21 cellular contexts compared by ENCODE assay signal in genomic region chr3:32675164-32675563, GRCh38. TPM values are rescaled to one million over a fixed set of nuclear protein-coding genes. Genes with fewer than 3 reads are reported as not detected.
DNase-seq lines count a peak whose midpoint lies in the region; ATAC-seq, FAIRE-seq and TF ChIP-seq lines count a peak whose summit lies in the region.
"Had no signal": no experiment of that assay in that cellular context is flagged by ENCODE, and none has a peak within 500 bp of the region (broad histone marks: within the 10 kb centered on the region; RNA-seq: fewer than 3 reads in every experiment).

No MANE protein-coding gene starts in this region.

- no peaks in the 10 kb centered on the region for H3K4me1 ChIP-seq in GM23338 (ENCODE audit: insufficient read depth)
- no peaks in the 10 kb centered on the region for H3K4me1 ChIP-seq in H1 (replicated peaks in 1 of 4; ENCODE audit: control insufficient read depth in 3 of 4, insufficient read depth in 4 of 4, low read length in 3 of 4)
- H3K4me1 ChIP-seq: BLaER1, Caco-2, HAP-1 had no signal

- no peaks in the 10 kb centered on the region for H3F3A ChIP-seq in GM23338 (replicated peaks; ENCODE audit: low read depth)

- no peaks in the 10 kb centered on the region for H3K9me3 Mint-ChIP-seq in activated naive CD4-positive, alpha-beta T cell treated with anti-CD3 and anti-CD28 coated beads, Interleukin-2, amount 10 ng/mL, durations not matched to agents 7 days and 5 days
- H3K9me3 Mint-ChIP-seq in GM23338 = peaks cover 20% of the 10 kb centered on the region
- H3K9me3 Mint-ChIP-seq: CD8-positive, alpha-beta T cell had no signal

- no peak overlapping the region for H2BK20ac ChIP-seq in H1 (ENCODE audit: low read length)

- TF ChIP-seq CTCF in GM23338 (conservative IDR thresholded peaks at IDR 0.05; ENCODE audit: low read depth in 2 of 2) = no peak
- TF ChIP-seq CTCF in H1 (IDR thresholded peaks at IDR 0.05; ENCODE audit: control extremely low read depth in 1 of 3, insufficient read depth in 1 of 3, low read depth in 1 of 3, low read length in 3 of 3) = no peak

- no peak overlapping the region for H2BK5ac ChIP-seq in H1 (ENCODE audit: low read depth, low read length)

- no peak for FAIRE-seq in H1 (lab: Jason Lieb, UNC)
- FAIRE-seq: A204.1, G401.6, GM12892, H54 had no signal

- H3K9me2 ChIP-seq in GM23338 (ENCODE audit: insufficient read depth) = peaks cover 6% of the 10 kb centered on the region; the same call in 1 of the 2 replicates

- H3K79me2 ChIP-seq in GM23338 (replicated peaks; ENCODE audit: insufficient read depth) = no peaks in the 10 kb centered on the region
- no peaks in the 10 kb centered on the region for H3K79me2 ChIP-seq in H1 (ENCODE audit: control insufficient read depth in 1 of 2, insufficient read depth in 2 of 2, low read length in 2 of 2)

- H4K20me1 ChIP-seq in GM23338 (replicated peaks; ENCODE audit: insufficient read depth) (no peaks in the 10 kb centered on the region), H1 (replicated peaks in 1 of 2; ENCODE audit: control insufficient read depth in 1 of 2, insufficient read depth in 2 of 2, low read length in 2 of 2) (no peaks in the 10 kb centered on the region)
- H4K20me1 ChIP-seq: BLaER1 had no signal

- TF ChIP-seq EP300 in H1 (IDR thresholded peaks at IDR 0.05; ENCODE audit: borderline replicate concordance in 1 of 2, low read depth in 2 of 2, low read length in 2 of 2) = no peak

- H3K23ac ChIP-seq in H1 (ENCODE audit: insufficient read length) = no peak overlapping the region

- TF ChIP-seq RAD21 in H1 (IDR thresholded peaks at IDR 0.05 in 1 of 2, conservative IDR thresholded peaks at IDR 0.05 in 1 of 2; ENCODE audit: low read depth in 2 of 2, low read length in 2 of 2) = no peak

- H3K36me3 Mint-ChIP-seq in activated naive CD4-positive, alpha-beta T cell treated with anti-CD3 and anti-CD28 coated beads, Interleukin-2, amount 10 ng/mL, durations not matched to agents 7 days and 5 days = no peaks in the 10 kb centered on the region
- peaks cover 7% of the 10 kb centered on the region; the same call in 1 of the 3 replicates for H3K36me3 Mint-ChIP-seq in GM23338 (ENCODE audit: low read depth)
- H3K36me3 Mint-ChIP-seq: CD4-positive, CD25-positive, alpha-beta regulatory T cell; CD8-positive, alpha-beta T cell had no signal

- H2AK5ac ChIP-seq in H1 (ENCODE audit: low read depth, low read length) = no peak overlapping the region

- no peak overlapping the region for H4K5ac ChIP-seq in H1 (ENCODE audit: insufficient read length, low read depth, low read length)

- ATAC-seq in GM23338 = no peak
- ATAC-seq: CD8-positive, alpha-beta T cell had no signal

- H3K4me2 ChIP-seq in GM23338 (no peak overlapping the region), H1 (ENCODE audit: insufficient read depth in 1 of 2, low read depth in 2 of 2, low read length in 2 of 2) (no peak overlapping the region)
- H3K4me2 ChIP-seq: BLaER1 had no signal

- H3K18ac ChIP-seq in H1 (ENCODE audit: extremely low read depth, low read length) = no peak overlapping the region

- no peak overlapping the region for H4K91ac ChIP-seq in H1 (replicated peaks; ENCODE audit: insufficient read length, low read length)

- H3K4me3 ChIP-seq in GM23338 (no peak overlapping the region), H1 (ENCODE audit: extremely low read depth in 1 of 4, insufficient read depth in 2 of 4, low read depth in 3 of 4, low read length in 4 of 4) (no peak overlapping the region)
- H3K4me3 ChIP-seq: BLaER1, HAP-1 had no signal

- H3K36me3 ChIP-seq in GM23338 (ENCODE audit: insufficient read depth) (no peaks in the 10 kb centered on the region; the same call in 1 of the 2 replicates), H1 (ENCODE audit: control insufficient read depth in 2 of 4, insufficient read depth in 4 of 4, low read length in 3 of 4) (no peaks in the 10 kb centered on the region)
- H3K36me3 ChIP-seq: BLaER1, HAP-1 had no signal

- no peak overlapping the region for H3K4ac ChIP-seq in H1 (replicated peaks; ENCODE audit: insufficient read length, low read depth, low read length)

- H3K27me3 ChIP-seq in GM23338 (ENCODE audit: insufficient read depth) (no peaks in the 10 kb centered on the region), H1 (replicated peaks in 1 of 4; ENCODE audit: control insufficient read depth in 3 of 4, extremely low read depth in 1 of 4, insufficient read depth in 3 of 4, low read length in 3 of 4) (no peaks in the 10 kb centered on the region)
- H3K27me3 ChIP-seq: BLaER1 had no signal

- H3K27ac ChIP-seq in GM23338 (ENCODE audit: low read depth) (no peak overlapping the region), H1 (ENCODE audit: low read depth, low read length) (no peak overlapping the region)
- H3K27ac ChIP-seq: 22Rv1, BLaER1, C4-2B had no signal

- H3K4me1 Mint-ChIP-seq in activated naive CD4-positive, alpha-beta T cell treated with anti-CD3 and anti-CD28 coated beads, Interleukin-2, amount 10 ng/mL, durations not matched to agents 7 days and 5 days = peaks cover 8% of the 10 kb centered on the region
- no peaks in the 10 kb centered on the region; the same call in 2 of the 3 replicates for H3K4me1 Mint-ChIP-seq in GM23338
- H3K4me1 Mint-ChIP-seq: B cell had no signal

- CTCF ChIA-PET in activated naive CD4-positive, alpha-beta T cell treated with anti-CD3 and anti-CD28 coated beads, Interleukin-2, amount 10 ng/mL, durations not matched to agents 7 days and 5 days (lab: Charles Lee) = no interaction called here
- CTCF ChIA-PET in H1 (lab: Charles Lee; ENCODE audit: partially characterized antibody) = interaction anchor here (4.0 kb wide), 1 partner anchor 165 kb away, joined by 22 read pairs; no protein-coding TSS in a partner anchor

- no peak overlapping the region for H3K14ac ChIP-seq in H1 (ENCODE audit: insufficient read length)

- H3K9ac ChIP-seq in H1 (replicated peaks in 1 of 4; ENCODE audit: extremely low read depth in 1 of 4, low read depth in 3 of 4, low read length in 3 of 4) = no peak overlapping the region
- H3K9ac ChIP-seq: BLaER1 had no signal

- no peaks in the 10 kb centered on the region for H3K79me1 ChIP-seq in H1 (ENCODE audit: low read depth, low read length)

- H2BK120ac ChIP-seq in H1 (replicated peaks; ENCODE audit: low read depth, low read length) = no peak overlapping the region

- POLR2A ChIA-PET in H1 (lab: Charles Lee; ENCODE audit: partially characterized antibody) = interaction anchor here (1.8 kb wide), 1 partner anchor 9 kb away, joined by 5 read pairs; no protein-coding TSS in a partner anchor

- H3K56ac ChIP-seq in H1 (replicated peaks; ENCODE audit: insufficient read length, low read depth, low read length) = no peak overlapping the region

- no peak overlapping the region for H2BK15ac ChIP-seq in H1 (ENCODE audit: low read length)

- no peaks in the 10 kb centered on the region for H3K23me2 ChIP-seq in H1 (ENCODE audit: low read depth, low read length)

- H2AFZ ChIP-seq in GM23338 (0 out of 2 replicates have a peak overlapping the region, but pooled peaks have one; percentile 14), H1 (ENCODE audit: low read length) (peak overlapping the region; percentile 70; the same call in 1 of the 2 replicates)

- WGBS in H1 (ENCODE audit: extremely low coverage in 1 of 2, insufficient coverage in 1 of 2, insufficient read length in 1 of 2, insufficient replicate concordance in 2 of 2, low coverage in 1 of 2, low lambda C conversion rate in 2 of 2, missing lambda C conversion rate in 1 of 2), 2 experiments = 79% methylated on average over 2 of the region's 2 CpGs; no CpG with 5 or more reads in 1 of the 2 experiments

- H3K27me3 Mint-ChIP-seq in activated naive CD4-positive, alpha-beta T cell treated with anti-CD3 and anti-CD28 coated beads, Interleukin-2, amount 10 ng/mL, durations not matched to agents 7 days and 5 days = peaks cover 24% of the 10 kb centered on the region
- H3K27me3 Mint-ChIP-seq in GM23338 (ENCODE audit: insufficient read depth, low read depth, poor library complexity) = peaks cover 2% of the 10 kb centered on the region

- H3K4me3 Mint-ChIP-seq in activated naive CD4-positive, alpha-beta T cell treated with anti-CD3 and anti-CD28 coated beads, Interleukin-2, amount 10 ng/mL, durations not matched to agents 7 days and 5 days = no peak overlapping the region
- H3K4me3 Mint-ChIP-seq in GM23338 = no peak overlapping the region
- H3K4me3 Mint-ChIP-seq: B cell; CD4-positive, CD25-positive, alpha-beta regulatory T cell; CD8-positive, alpha-beta T cell; HFFc6 had no signal

- H4K8ac ChIP-seq in H1 (ENCODE audit: extremely low read depth, insufficient read depth, low read length) = no peak overlapping the region

- H3K27ac Mint-ChIP-seq in activated naive CD4-positive, alpha-beta T cell treated with anti-CD3 and anti-CD28 coated beads, Interleukin-2, amount 10 ng/mL, durations not matched to agents 7 days and 5 days = peak overlapping the region; percentile 42
- H3K27ac Mint-ChIP-seq in GM23338 = no peak overlapping the region
- H3K27ac Mint-ChIP-seq: B cell; CD8-positive, alpha-beta T cell; HFFc6 had no signal

- DNase-seq in activated naive CD4-positive, alpha-beta T cell treated with anti-CD3 and anti-CD28 coated beads, Interleukin-2, amount 10 ng/mL, durations not matched to agents 7 days and 5 days = no peak
- DNase-seq in activated naive CD4-positive, alpha-beta T cell treated with Interleukin-2 at 50 U/mL for 16 hours = no peak
- DNase-seq in GM23338 (ENCODE audit: low spot score) = no peak
- no peak for DNase-seq in H1 (ENCODE audit: low read depth in 1 of 2, low spot score in 2 of 2)
- no peak for DNase-seq in stimulated activated naive CD4-positive, alpha-beta T cell (lab: John Stamatoyannopoulos, UW)
- no peak for DNase-seq in H4 (ENCODE audit: low spot score)
- DNase-seq: Caco-2; CD4-positive, CD25-positive, alpha-beta regulatory T cell; CD8-positive, alpha-beta T cell; DMS153; DND-41; HFFc6 had no signal

- no peak overlapping the region for H2BK12ac ChIP-seq in H1 (ENCODE audit: low read depth, low read length)

- no peak for TF ChIP-seq POLR2A in H1 (IDR thresholded peaks at IDR 0.05; ENCODE audit: control extremely low read depth in 1 of 2, low read depth in 2 of 2, low read length in 2 of 2)

- H3K9me3 ChIP-seq in H1 (ENCODE audit: insufficient read depth in 2 of 2, low read depth in 1 of 2, low read length in 1 of 2) = peaks cover 7 to 8% of the 10 kb centered on the region in 2 experiments; a peak in 2 of 4 replicates
- H3K9me3 ChIP-seq: Caco-2, HAP-1 had no signal

RNA-seq across cellular contexts. Expression of gene CNOT10, which starts 9.8 kb away (rescaled TPM):
- total RNA-seq in GM23338 (2014; rRNA removed; shearing (Covaris generic)) = 46.9 and 58.1 TPM in 2 replicates
- 24.2 and 27.2 TPM in 2 replicates for polyA plus RNA-seq in GM23338 (2016; fragmentation: Nextera tagmentation; extraction: Ambion mirVana)
- total RNA-seq in H1 (2021; fragmentation: NEBNext Ultra II Directional; extraction: Animal tissue kit (Norgen Biotek cat#: 25700)) = 55.9 and 61.0 TPM in 2 replicates
- polyA plus RNA-seq in H1 (2011; rRNA removed) = 23.9 and 39.9 TPM in 2 replicates
- polyA plus RNA-seq in H1 (2011; cell fraction: cytosol; rRNA removed) = 41.5 TPM
- 25.5 TPM for polyA plus RNA-seq in H1 (2011; cell fraction: nucleus; rRNA removed)
- 30.4 to 50.6 TPM (median 32.2 TPM) in 4 replicates for polyA plus RNA-seq in H1 (2012, experiment 1 of 2)
- 7.1 TPM for polyA plus RNA-seq in H1 (2012, experiment 2 of 2)
- 29.1 TPM for polyA plus RNA-seq in H1 (2013, experiment 1 of 2)
- 26.6 TPM for polyA plus RNA-seq in H1 (2013, experiment 2 of 2)
- polyA minus RNA-seq in H1 (2011; rRNA and poly(A)+ RNA removed) = 47.2 and 54.8 TPM in 2 replicates
- polyA minus RNA-seq in H1 (2011; cell fraction: cytosol; rRNA and poly(A)+ RNA removed) = 24.3 TPM
- 34.6 TPM for polyA minus RNA-seq in H1 (2011; cell fraction: nucleus; rRNA and poly(A)+ RNA removed)
- 13.4 and 20.3 TPM in 2 replicates for total RNA-seq in H4 (2014; rRNA removed; shearing (Covaris generic))
